Comparison of ENCODE assay signal across 1 cellular context in genomic region chr12:47218191-47218654, GRCh38.
TF ChIP-seq lines count a peak whose summit lies in the region.

No MANE protein-coding gene starts in this region.

TF ChIP-seq in A549, 52 proteins besides CTCF, POLR2A, EP300 and RAD21 (continued from another document):
- TF ChIP-seq MAX (IDR thresholded peaks at IDR 0.05) = no peak
